8 cellular contexts compared by ENCODE assay signal in the genomic region with DNA sequence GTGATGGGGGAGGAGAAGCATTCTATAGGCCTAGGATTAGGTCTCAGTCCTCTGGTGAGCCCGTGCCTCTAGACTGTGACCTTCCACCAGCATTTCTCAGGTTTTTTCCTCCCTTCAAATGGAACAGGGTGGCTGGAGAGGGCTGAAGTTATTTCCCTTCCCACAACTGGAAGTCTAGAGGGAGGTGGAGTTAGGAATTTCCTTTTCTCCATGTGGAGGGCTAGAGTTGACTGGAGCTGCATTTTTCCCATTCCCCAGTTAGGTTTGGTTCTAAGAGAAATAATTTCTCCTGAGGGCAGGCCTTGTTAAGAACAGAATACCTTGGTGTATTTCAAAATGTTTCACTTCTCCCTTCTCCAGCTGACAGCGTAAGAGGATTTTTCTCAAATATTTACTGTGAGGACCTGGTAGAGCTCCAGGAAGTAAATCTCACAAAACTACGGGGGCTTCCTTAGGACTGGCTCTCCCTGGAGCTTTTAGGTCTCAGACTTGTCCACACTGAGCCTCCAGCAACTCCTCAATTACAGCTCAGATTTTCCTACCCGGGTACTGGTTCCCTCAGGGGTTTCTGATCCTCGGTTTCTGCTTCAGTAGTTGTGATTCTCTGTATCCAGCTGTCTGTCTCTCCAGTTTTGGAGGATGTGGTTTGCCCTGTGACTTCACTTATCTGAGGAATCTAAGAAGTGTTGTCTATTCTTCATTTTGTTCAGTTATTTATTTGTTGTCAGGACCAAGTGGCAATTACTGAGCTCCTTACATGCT. TPM values are rescaled to one million over a fixed set of nuclear protein-coding genes. Genes with fewer than 3 reads are reported as not detected.
DNase-seq lines count a peak whose midpoint lies in the region; ATAC-seq and TF ChIP-seq lines count a peak whose summit lies in the region.

No MANE protein-coding gene starts in this region.

- H3K27me3 Mint-ChIP-seq in chondrocyte (ENCODE audit: low read depth), result no peaks in the 10 kb centered on the region
- no peaks in the 10 kb centered on the region for H3K27me3 Mint-ChIP-seq in naive thymus-derived CD8-positive, alpha-beta T cell

- POLR2A ChIA-PET in naive thymus-derived CD8-positive, alpha-beta T cell (lab: Charles Lee), result no interaction called here

- H3K4me3 Mint-ChIP-seq in chondrocyte (ENCODE audit: unreplicated experiment), result peak overlapping the region; percentile 24
- peak overlapping the region in 7 of 10 donors; percentile 4 to 45 (median 23) for H3K4me3 Mint-ChIP-seq in naive thymus-derived CD8-positive, alpha-beta T cell

- ATAC-seq in naive thymus-derived CD8-positive, alpha-beta T cell, result peak in 1 of 2 donors; percentile 53
- ATAC-seq in HG03095 (IDR thresholded peaks at IDR 0.05; ENCODE audit: unreplicated experiment), result no peak

- TF ChIP-seq CTCF in chondrocyte (IDR thresholded peaks at IDR 0.05), result no peak

- peaks cover 7% of the 10 kb centered on the region for H3K36me3 Mint-ChIP-seq in chondrocyte (ENCODE audit: low read depth)
- peaks cover 0 to 19% (median 0%) of the 10 kb centered on the region in 3 donors for H3K36me3 Mint-ChIP-seq in naive thymus-derived CD8-positive, alpha-beta T cell

- H3K27ac Mint-ChIP-seq in chondrocyte (ENCODE audit: unreplicated experiment), result peak overlapping the region; percentile 95
- peak overlapping the region in 8 of 10 donors; percentile 1 to 69 (median 12) for H3K27ac Mint-ChIP-seq in naive thymus-derived CD8-positive, alpha-beta T cell

- peaks cover 84% of the 10 kb centered on the region for H3K4me1 Mint-ChIP-seq in chondrocyte (ENCODE audit: low read depth)
- H3K4me1 Mint-ChIP-seq in naive thymus-derived CD8-positive, alpha-beta T cell, result peaks cover 31 to 69% (median 62%) of the 10 kb centered on the region in 4 donors

- H3K9me3 Mint-ChIP-seq in chondrocyte (ENCODE audit: low read depth), result peaks cover 32% of the 10 kb centered on the region
- peaks cover 0 to 13% (median 0%) of the 10 kb centered on the region in 9 donors for H3K9me3 Mint-ChIP-seq in naive thymus-derived CD8-positive, alpha-beta T cell

- DNase-seq in GF-D8 (lab: John Stamatoyannopoulos, UW) (peak; percentile 42), MV-4-11 (lab: John Stamatoyannopoulos, UW) (peak; percentile 88), chondrocyte (ENCODE audit: low spot score) (no peak), NCI-H1092 (lab: John Stamatoyannopoulos, UW) (no peak), NCI-H1694 (lab: John Stamatoyannopoulos, UW) (no peak)
- no peak for DNase-seq in naive thymus-derived CD8-positive, alpha-beta T cell
- DNase-seq in activated CD4-positive, CD25-positive, alpha-beta regulatory T cell (lab: John Stamatoyannopoulos, UW), result no peak

RNA-seq across cellular contexts. Expression of gene REEP3, which starts 6.0 kb away (rescaled TPM):
- total RNA-seq in chondrocyte, result 77.8 to 80.6 TPM (median 78.3 TPM) in 3 replicates
- 10 to 100 TPM; 10.6 to 10.7 TPM for total RNA-seq in naive thymus-derived CD8-positive, alpha-beta T cell
- 1 to 10 TPM; 3.8 to 6.1 (median 4.3) TPM for polyA plus RNA-seq in naive thymus-derived CD8-positive, alpha-beta T cell

RNA-seq across cellular contexts. Expression of gene JMJD1C, which starts 49.4 kb away (rescaled TPM):
- 72.9 to 81.3 TPM (median 77.0 TPM) in 3 replicates for total RNA-seq in chondrocyte
- total RNA-seq in naive thymus-derived CD8-positive, alpha-beta T cell, result 100 to 1,000 TPM; 112 to 126 TPM
- 10 to 100 TPM; 28.6 to 51.9 (median 50.0) TPM for polyA plus RNA-seq in naive thymus-derived CD8-positive, alpha-beta T cell

Comparison
In these comparisons a context has a peak if more than half of its experiments do, and no peak if none do; other contexts are left out.
1. DNase-seq: peak in GF-D8 (single experiment) and MV-4-11 (single experiment); none in chondrocyte (single experiment), naive thymus-derived CD8-positive, alpha-beta T cell (0 of 10), NCI-H1092 (single experiment), NCI-H1694 (single experiment) and activated CD4-positive, CD25-positive, alpha-beta regulatory T cell (0 of 4).